In genomic region chr22:36546092-36546804, GRCh38 we compare ENCODE assay signal across 8 cellular contexts. TPM values are rescaled to one million over a fixed set of nuclear protein-coding genes. Genes with fewer than 3 reads are reported as not detected.
DNase-seq lines count a peak whose midpoint lies in the region; ATAC-seq and TF ChIP-seq lines count a peak whose summit lies in the region.

No MANE protein-coding gene starts in this region.

- peak overlapping the region; percentile 50 for H2AFZ ChIP-seq in ACC112 (ENCODE audit: low read length, unreplicated experiment)

- POLR2A ChIA-PET in GM10248 (lab: Yijun Ruan, JAX) = no interaction called here
- POLR2A ChIA-PET in activated CD8-positive, alpha-beta T cell treated with anti-CD3 and anti-CD28 coated beads for 36 hours (lab: Charles Lee) = no interaction called here

- no peak overlapping the region for H3K4me3 Mint-ChIP-seq in activated CD8-positive, alpha-beta T cell treated with anti-CD3 and anti-CD28 coated beads for 36 hours

- intact Hi-C loops in activated CD8-positive, alpha-beta T cell treated with anti-CD3 and anti-CD28 coated beads for 36 hours (cut with micrococcal nuclease) = no loop called here

- CTCF ChIA-PET in GM10248 (lab: Yijun Ruan, JAX) = interaction anchor here (0.9 to 5.6 kb wide), 14 partner anchors 10 to 498 kb away, joined by 3 to 35 read pairs (median 6); partner anchors contain the start of genes IFT27 and NCF4
- CTCF ChIA-PET in activated CD8-positive, alpha-beta T cell treated with anti-CD3 and anti-CD28 coated beads for 36 hours (lab: Charles Lee) = interaction anchor here (0.6 to 2.1 kb wide), 7 partner anchors 8 to 497 kb away, joined by 3 to 9 read pairs (median 4); no protein-coding TSS in a partner anchor

- DNase-seq in GM10248 (ENCODE audit: extremely low spot score) (peak; percentile 65), NCI-H2171 treated with DMSO at 0.1 percent for 48 hours (lab: John Stamatoyannopoulos, UW) (peak; percentile 64), globus pallidus (ENCODE audit: low spot score) (peak; percentile 26), renal cortical epithelial cell (ENCODE audit: low read depth) (peak; percentile 26), activated gamma-delta T cell (lab: John Stamatoyannopoulos, UW) (no peak)
- DNase-seq in activated CD8-positive, alpha-beta T cell treated with anti-CD3 and anti-CD28 coated beads for 36 hours = peak; percentile 61

- peaks cover 21% of the 10 kb centered on the region for H3K4me1 ChIP-seq in ACC112 (ENCODE audit: control insufficient read depth, insufficient read depth, low read length, unreplicated experiment)

- H3K79me2 ChIP-seq in ACC112 (ENCODE audit: control insufficient read depth, insufficient read depth, low read length, unreplicated experiment) = no peaks in the 10 kb centered on the region

- peak; percentile 58 for TF ChIP-seq CTCF in GM10248 (IDR thresholded peaks at IDR 0.05; ENCODE audit: control extremely low read depth, extremely low read depth, low read depth, missing control alignments)
- TF ChIP-seq CTCF in activated CD8-positive, alpha-beta T cell treated with anti-CD3 and anti-CD28 coated beads for 36 hours (IDR thresholded peaks at IDR 0.05) = peak; percentile 80

- H3K27me3 Mint-ChIP-seq in activated CD8-positive, alpha-beta T cell treated with anti-CD3 and anti-CD28 coated beads for 36 hours = peaks cover 22% of the 10 kb centered on the region

- peaks cover 7% of the 10 kb centered on the region; the same call in 1 of the 2 replicates for H3K27me3 ChIP-seq in ACC112 (ENCODE audit: insufficient read depth, low read length)

- H3K4me3 ChIP-seq in ACC112 (ENCODE audit: low read depth, low read length) = no peak overlapping the region

- H3K4me1 Mint-ChIP-seq in activated CD8-positive, alpha-beta T cell treated with anti-CD3 and anti-CD28 coated beads for 36 hours (ENCODE audit: low read depth) = peaks cover 17% of the 10 kb centered on the region

- no peak overlapping the region for H3K27ac ChIP-seq in ACC112 (ENCODE audit: low read depth, low read length)

- H3K27ac Mint-ChIP-seq in activated CD8-positive, alpha-beta T cell treated with anti-CD3 and anti-CD28 coated beads for 36 hours = no peak overlapping the region

- no peaks in the 10 kb centered on the region for H3K36me3 ChIP-seq in ACC112 (ENCODE audit: insufficient read depth, low read length)

- ATAC-seq in activated CD8-positive, alpha-beta T cell treated with anti-CD3 and anti-CD28 coated beads for 36 hours = peak; percentile 52
- no peak for ATAC-seq in HG03439 (IDR thresholded peaks at IDR 0.05; ENCODE audit: unreplicated experiment)

- H3K36me3 Mint-ChIP-seq in activated CD8-positive, alpha-beta T cell treated with anti-CD3 and anti-CD28 coated beads for 36 hours (ENCODE audit: low read depth) = no peaks in the 10 kb centered on the region

- no peaks in the 10 kb centered on the region for H3K9me3 Mint-ChIP-seq in activated CD8-positive, alpha-beta T cell treated with anti-CD3 and anti-CD28 coated beads for 36 hours

RNA-seq across cellular contexts. Expression of gene EIF3D, which starts 17.3 kb away (rescaled TPM):
- 100 to 1,000 TPM; 389 to 392 TPM for total RNA-seq in activated CD8-positive, alpha-beta T cell treated with anti-CD3 and anti-CD28 coated beads for 36 hours
- total RNA-seq in renal cortical epithelial cell = 438 and 738 TPM in 2 replicates

RNA-seq across cellular contexts. Expression of gene FOXRED2, which starts 39.4 kb away (rescaled TPM):
- 10 to 100 TPM; 16.7 to 17.5 TPM for total RNA-seq in activated CD8-positive, alpha-beta T cell treated with anti-CD3 and anti-CD28 coated beads for 36 hours
- 1.7 and 8.0 TPM in 2 replicates for total RNA-seq in renal cortical epithelial cell
